Comparison of ENCODE assay signal across 7 cellular contexts in the genomic region with DNA sequence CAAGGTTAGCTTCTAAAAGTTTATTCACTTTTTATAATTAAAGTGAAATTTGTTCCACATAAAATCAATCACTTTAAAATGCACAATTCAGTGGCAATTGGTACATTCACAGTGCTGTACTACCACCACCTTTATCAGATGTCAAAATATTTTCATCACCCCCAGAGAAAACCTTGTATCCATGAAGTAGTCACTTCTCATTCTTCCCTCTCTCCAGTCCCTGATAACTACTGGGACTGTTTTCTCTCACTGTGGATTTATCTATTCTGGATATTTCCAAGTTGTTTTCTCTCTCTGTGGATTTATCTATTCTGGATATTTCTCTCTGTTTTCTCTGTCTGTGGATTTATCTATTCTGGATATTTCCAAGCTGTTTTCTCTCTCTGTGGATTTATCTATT.
"Had no signal": no experiment of that assay in that cellular context is flagged by ENCODE, and none has a peak within 500 bp of the region (broad histone marks: within the 10 kb centered on the region; RNA-seq: fewer than 3 reads in every experiment).

No MANE protein-coding gene starts in this region.

- H2AFZ ChIP-seq: GM23338 had no signal

- FAIRE-seq: H1, H54, HTR-8/SVneo had no signal

- H3K4me3 ChIP-seq: GM23338 had no signal

- ATAC-seq: GM23338 had no signal

- H3K4me2 ChIP-seq: GM23338 had no signal

- DNase-seq: H9, HCEC 1CT, IMR-90 had no signal
